ENCODE assay signal across 13 cellular contexts in genomic region chr2:207484444-207485391, GRCh38. TPM values are rescaled to one million over a fixed set of nuclear protein-coding genes. Genes with fewer than 3 reads are reported as not detected.
DNase-seq lines count a peak whose midpoint lies in the region; ATAC-seq, FAIRE-seq and TF ChIP-seq lines count a peak whose summit lies in the region.
"Had no signal": no experiment of that assay in that cellular context is flagged by ENCODE, and none has a peak within 500 bp of the region (broad histone marks: within the 10 kb centered on the region; RNA-seq: fewer than 3 reads in every experiment).

No MANE protein-coding gene starts in this region.

- peak; percentile 11 for FAIRE-seq in GM19239 (lab: Jason Lieb, UNC)
- no peak for FAIRE-seq in urothelium cell line (lab: Jason Lieb, UNC)
- FAIRE-seq: small intestine had no signal

- H3K4me1 ChIP-seq in mesendoderm (ENCODE audit: control insufficient read depth, low read depth, low read length): no peaks in the 10 kb centered on the region

- H3K4me3 ChIP-seq in mesendoderm (ENCODE audit: low read length): no peak overlapping the region

- no peak overlapping the region for H2BK15ac ChIP-seq in mesendoderm (replicated peaks; ENCODE audit: low read depth)

- H3K23ac ChIP-seq in mesendoderm (ENCODE audit: low read length): no peak overlapping the region

- no CpG with 5 or more reads among the region's 10 CpGs for WGBS in mesendoderm (ENCODE audit: extremely low coverage, insufficient coverage, low lambda C conversion rate)

- no peak overlapping the region for H3K4ac ChIP-seq in mesendoderm (ENCODE audit: low read depth, low read length)

- H3K36me3 Mint-ChIP-seq in osteocyte (ENCODE audit: unreplicated experiment): no peaks in the 10 kb centered on the region
- H3K36me3 Mint-ChIP-seq: T-cell had no signal

- no peaks in the 10 kb centered on the region for H3K79me1 ChIP-seq in mesendoderm (ENCODE audit: low read length)

- H2AK5ac ChIP-seq in mesendoderm (ENCODE audit: low read length): no peak overlapping the region

- no peak overlapping the region for H2BK120ac ChIP-seq in mesendoderm (ENCODE audit: low read depth, low read length)

- no peak overlapping the region for H2BK5ac ChIP-seq in mesendoderm (ENCODE audit: low read length)

- no peak overlapping the region for H3K4me3 Mint-ChIP-seq in osteocyte (ENCODE audit: unreplicated experiment)
- H3K4me3 Mint-ChIP-seq: T-cell had no signal

- peak; percentile 0 for DNase-seq in Ammon's horn (ENCODE audit: low spot score)
- no peak for DNase-seq in GM19239 (ENCODE audit: insufficient read length, low spot score)
- DNase-seq in urothelium cell line (ENCODE audit: low spot score): no peak
- no peak for DNase-seq in osteocyte (ENCODE audit: extremely low spot score, unreplicated experiment)
- DNase-seq in mesendoderm: no peak
- DNase-seq: GF-D8, H7, NCI-H510A, small intestine, T-cell had no signal

- ATAC-seq in HG03066 (IDR thresholded peaks at IDR 0.05; ENCODE audit: low read depth, unreplicated experiment): peak; percentile 65
- peak; percentile 38 for ATAC-seq in esophagus mucosa
- no peak for ATAC-seq in GM21737 (IDR thresholded peaks at IDR 0.05; ENCODE audit: unreplicated experiment)
- ATAC-seq: T-cell had no signal

- no peaks in the 10 kb centered on the region for H3K36me3 ChIP-seq in mesendoderm (ENCODE audit: control insufficient read depth, insufficient read depth, low read length)

- no peaks in the 10 kb centered on the region for H3K79me2 ChIP-seq in mesendoderm (ENCODE audit: control insufficient read depth, insufficient read depth, low read length)

- H3K27me3 ChIP-seq in mesendoderm (ENCODE audit: insufficient read depth, low read length, poor library complexity): no peaks in the 10 kb centered on the region

- no peak overlapping the region for H3K18ac ChIP-seq in mesendoderm (ENCODE audit: low read length)

- no peak overlapping the region for H4K5ac ChIP-seq in mesendoderm (ENCODE audit: low read length)

- H3K27ac Mint-ChIP-seq in osteocyte (ENCODE audit: unreplicated experiment): no peak overlapping the region

- no peak overlapping the region for H3K9ac ChIP-seq in mesendoderm (ENCODE audit: low read length)

- no peaks in the 10 kb centered on the region for H3K27me3 Mint-ChIP-seq in osteocyte (ENCODE audit: unreplicated experiment)
- H3K27me3 Mint-ChIP-seq: T-cell had no signal

- no peak overlapping the region for H3K4me2 ChIP-seq in mesendoderm (ENCODE audit: low read length)

- no peak overlapping the region for H4K8ac ChIP-seq in mesendoderm (ENCODE audit: low read depth, low read length)

- H3K4me1 Mint-ChIP-seq in osteocyte (ENCODE audit: unreplicated experiment): peaks cover 12% of the 10 kb centered on the region

- no peak for TF ChIP-seq CTCF in osteocyte (IDR thresholded peaks at IDR 0.05)

- H3K9me3 Mint-ChIP-seq in osteocyte (ENCODE audit: unreplicated experiment): no peaks in the 10 kb centered on the region
- H3K9me3 Mint-ChIP-seq: T-cell had no signal

- no peak overlapping the region for H3K56ac ChIP-seq in mesendoderm (ENCODE audit: low read length)

- H3K27ac ChIP-seq in mesendoderm (ENCODE audit: low read depth, low read length): no peak overlapping the region

RNA-seq across cellular contexts. Expression of gene CREB1, which starts 45.0 kb away (rescaled TPM):
- total RNA-seq in esophagus mucosa (35.5 TPM), osteocyte (71.0 and 74.2 TPM in 2 replicates)
- 42.3 TPM for polyA plus RNA-seq in mesendoderm (2013, experiment 1 of 2)
- 46.2 TPM for polyA plus RNA-seq in mesendoderm (2013, experiment 2 of 2)
